ENCODE assay signal across 9 cellular contexts in genomic region chr17:31535581-31535981, GRCh38.
DNase-seq lines count a peak whose midpoint lies in the region; ATAC-seq and TF ChIP-seq lines count a peak whose summit lies in the region.
"Had no signal": no experiment of that assay in that cellular context is flagged by ENCODE, and none has a peak within 500 bp of the region (broad histone marks: within the 10 kb centered on the region; RNA-seq: fewer than 3 reads in every experiment).

No MANE protein-coding gene starts in this region.

- no peak overlapping the region for H2AFZ ChIP-seq in PC-3 (ENCODE audit: low read length)

- H3F3A ChIP-seq in PC-3 (ENCODE audit: low read length, unreplicated experiment) = no peaks in the 10 kb centered on the region

- POLR2A ChIA-PET in PC-3 (lab: Charles Lee; ENCODE audit: unreplicated experiment) = interaction anchor here (0.9 kb wide), 1 partner anchor 48 kb away, joined by 6 read pairs; no protein-coding TSS in a partner anchor

- no peak overlapping the region for H3K9ac ChIP-seq in PC-3 (ENCODE audit: low read length)

- ATAC-seq in HG02678 (IDR thresholded peaks at IDR 0.05; ENCODE audit: unreplicated experiment) = peak; percentile 80
- ATAC-seq in PC-3 = no peak

- CTCF ChIA-PET in PC-3 (lab: Charles Lee) = no interaction called here

- peaks cover 8% of the 10 kb centered on the region; the same call in 1 of the 2 replicates for H3K4me1 ChIP-seq in PC-3 (ENCODE audit: insufficient read depth, low read length)

- H3K27ac ChIP-seq in PC-3 (ENCODE audit: low read length) = no peak overlapping the region
- H3K27ac ChIP-seq: thoracic aorta had no signal

- H4K20me1 ChIP-seq in PC-3 (ENCODE audit: low read length) = no peaks in the 10 kb centered on the region

- no peak for TF ChIP-seq CTCF in PC-3 (conservative IDR thresholded peaks at IDR 0.05; ENCODE audit: low read depth, low read length)

- H3K79me2 ChIP-seq in PC-3 (ENCODE audit: low read length) = no peaks in the 10 kb centered on the region

- no peak overlapping the region for H3K4me2 ChIP-seq in PC-3 (ENCODE audit: low read length)

- no peaks in the 10 kb centered on the region for H3K9me3 ChIP-seq in PC-3 (ENCODE audit: low read length)
- H3K9me3 ChIP-seq: thoracic aorta had no signal

- peak; percentile 41 to 54 for DNase-seq in activated CD4-positive, alpha-beta T cell treated with anti-CD3 and anti-CD28 coated beads, Interleukin-2, amount 50 U/mL, for 48 hours
- DNase-seq in activated CD4-positive, alpha-beta T cell treated with anti-CD3 and anti-CD28 coated beads for 1 hour = no peak
- peak; percentile 68 for DNase-seq in NCI-H345 (lab: John Stamatoyannopoulos, UW)
- DNase-seq in stimulated activated CD4-positive, alpha-beta T cell treated with anti-CD3 and anti-CD28 coated beads, Interleukin-4, amount 100 ng/mL, for 24 hours = peak; percentile 47
- DNase-seq in PC-3 = no peak
- no peak for DNase-seq in hepatic stellate cell (ENCODE audit: low spot score)
- DNase-seq in activated CD8-positive, alpha-beta memory T cell treated with anti-CD3 and anti-CD28 coated beads, Interleukin-2, amount 50 U/mL, for 48 hours = no peak

- no peaks in the 10 kb centered on the region for H3K9me2 ChIP-seq in PC-3 (replicated peaks; ENCODE audit: low read length)

- intact Hi-C loops in PC-3 (cut with micrococcal nuclease) = no loop called here

- H3K36me3 ChIP-seq in PC-3 (ENCODE audit: low read depth, low read length) = no peaks in the 10 kb centered on the region
- H3K36me3 ChIP-seq: thoracic aorta had no signal

- H3K27me3 ChIP-seq in PC-3 (ENCODE audit: low read length) = no peaks in the 10 kb centered on the region

- H3K4me3 ChIP-seq in PC-3 (ENCODE audit: low read length) = no peak overlapping the region
- H3K4me3 ChIP-seq: thoracic aorta had no signal

- BruUV-seq in PC-3 (replicated peaks; lab: Mats Ljungman, UMichigan) = no TSS peak

Comparison
In these comparisons a context has a peak if more than half of its experiments do, and no peak if none do; other contexts are left out.
1. DNase-seq: peak in activated CD4-positive, alpha-beta T cell treated with anti-CD3 and anti-CD28 coated beads, Interleukin-2, amount 50 U/mL, for 48 hours (2 of 2), NCI-H345 (single experiment) and stimulated activated CD4-positive, alpha-beta T cell treated with anti-CD3 and anti-CD28 coated beads, Interleukin-4, amount 100 ng/mL, for 24 hours (single experiment); none in activated CD4-positive, alpha-beta T cell treated with anti-CD3 and anti-CD28 coated beads for 1 hour (single experiment), PC-3 (single experiment), hepatic stellate cell (single experiment) and activated CD8-positive, alpha-beta memory T cell treated with anti-CD3 and anti-CD28 coated beads, Interleukin-2, amount 50 U/mL, for 48 hours (single experiment).